In genomic region chr13:99354371-99354951, GRCh38 we compare ENCODE assay signal across 9 cellular contexts. TPM values are rescaled to one million over a fixed set of nuclear protein-coding genes. Genes with fewer than 3 reads are reported as not detected.
DNase-seq lines count a peak whose midpoint lies in the region; ATAC-seq and TF ChIP-seq lines count a peak whose summit lies in the region.
"Had no signal": no experiment of that assay in that cellular context is flagged by ENCODE, and none has a peak within 500 bp of the region (broad histone marks: within the 10 kb centered on the region; RNA-seq: fewer than 3 reads in every experiment).

No MANE protein-coding gene starts in this region.

- ATAC-seq in HG02610 (IDR thresholded peaks at IDR 0.05; ENCODE audit: unreplicated experiment) (peak; percentile 28), left lung (no peak)
- ATAC-seq in activated T-helper 17 cell treated with anti-CD3 and anti-CD28 coated beads, Interleukin-2, amount 50 U/mL, for 72 hours (replicated peaks), result peak; percentile 30
- ATAC-seq in naive thymus-derived CD8-positive, alpha-beta T cell, result no peak

- intact Hi-C loops in left lung (cut with DNase I), result no loop called here

- peaks cover 9 to 44% of the 10 kb centered on the region in 2 donors for H3K4me1 ChIP-seq in left lung

- H3K36me3 ChIP-seq in left lung, result peaks cover 0 to 41% of the 10 kb centered on the region in 2 donors

- H3K36me3 Mint-ChIP-seq in activated T-helper 17 cell treated with anti-CD3 and anti-CD28 coated beads, Interleukin-2, amount 50 U/mL, for 72 hours (ENCODE audit: low read depth), result peaks cover 70% of the 10 kb centered on the region
- H3K36me3 Mint-ChIP-seq in naive thymus-derived CD8-positive, alpha-beta T cell, result peaks cover 0 to 34% (median 28%) of the 10 kb centered on the region in 3 donors

- no peaks in the 10 kb centered on the region for H3K27me3 Mint-ChIP-seq in activated T-helper 17 cell treated with anti-CD3 and anti-CD28 coated beads, Interleukin-2, amount 50 U/mL, for 72 hours
- peaks cover 0 to 1% (median 0%) of the 10 kb centered on the region in 5 donors for H3K27me3 Mint-ChIP-seq in naive thymus-derived CD8-positive, alpha-beta T cell

- H3K4me3 Mint-ChIP-seq in activated T-helper 17 cell treated with anti-CD3 and anti-CD28 coated beads, Interleukin-2, amount 50 U/mL, for 72 hours, result peak overlapping the region; percentile 89
- H3K4me3 Mint-ChIP-seq in naive thymus-derived CD8-positive, alpha-beta T cell, result peak overlapping the region; percentile 36 to 86 (median 74)

- no peaks in the 10 kb centered on the region for H3K27me3 ChIP-seq in left lung

- peak overlapping the region in 1 of 2 donors; percentile 73 for H3K27ac ChIP-seq in left lung

- H3K9me3 ChIP-seq in left lung, result no peaks in the 10 kb centered on the region

- no peak for TF ChIP-seq CTCF in left lung (IDR thresholded peaks at IDR 0.05)

- peaks cover 4% of the 10 kb centered on the region for H3K9me3 Mint-ChIP-seq in activated T-helper 17 cell treated with anti-CD3 and anti-CD28 coated beads, Interleukin-2, amount 50 U/mL, for 72 hours
- no peaks in the 10 kb centered on the region for H3K9me3 Mint-ChIP-seq in naive thymus-derived CD8-positive, alpha-beta T cell

- peaks cover 83% of the 10 kb centered on the region for H3K4me1 Mint-ChIP-seq in activated T-helper 17 cell treated with anti-CD3 and anti-CD28 coated beads, Interleukin-2, amount 50 U/mL, for 72 hours
- peaks cover 68 to 98% (median 95%) of the 10 kb centered on the region in 4 donors for H3K4me1 Mint-ChIP-seq in naive thymus-derived CD8-positive, alpha-beta T cell

- H3K4me3 ChIP-seq in left lung, result no peak overlapping the region

- DNase-seq in ELR (ENCODE audit: low read depth) (peak; percentile 40), NCI-H524 treated with DMSO at 0.1 percent for 48 hours (lab: John Stamatoyannopoulos, UW) (no peak), left lung (no peak), DMS153 treated with DMSO at 0.1 percent for 48 hours (lab: John Stamatoyannopoulos, UW; ENCODE audit: unreplicated experiment) (no peak), NCI-H1105 treated with DMSO at 0.1 percent for 48 hours (lab: John Stamatoyannopoulos, UW) (no peak)
- DNase-seq in naive thymus-derived CD8-positive, alpha-beta T cell, result no peak
- DNase-seq: GOT3 had no signal

- peak overlapping the region; percentile 98 for H3K27ac Mint-ChIP-seq in activated T-helper 17 cell treated with anti-CD3 and anti-CD28 coated beads, Interleukin-2, amount 50 U/mL, for 72 hours
- H3K27ac Mint-ChIP-seq in naive thymus-derived CD8-positive, alpha-beta T cell, result peak overlapping the region; percentile 96 to 100 (median 99)

- POLR2A ChIA-PET in naive thymus-derived CD8-positive, alpha-beta T cell (lab: Charles Lee), result interaction anchor here (1.4 to 8.9 kb wide), 5 partner anchors 12 to 78 kb away, joined by 3 to 155 read pairs (median 56); no protein-coding TSS in a partner anchor

RNA-seq across cellular contexts. Expression of gene GPR183, which starts 47.3 kb away (rescaled TPM):
- 10 to 100 TPM; 92.4 to 95.1 TPM for total RNA-seq in activated T-helper 17 cell treated with anti-CD3 and anti-CD28 coated beads, Interleukin-2, amount 50 U/mL, for 72 hours
- total RNA-seq in naive thymus-derived CD8-positive, alpha-beta T cell, result 10 to 100 TPM in 1 of 2 experiments, 1 to 10 TPM in 1; 8.4 to 10.4 TPM
- polyA plus RNA-seq in naive thymus-derived CD8-positive, alpha-beta T cell, result 10 to 100 TPM in 2 of 3 donors, 1 to 10 TPM in 1; 9.2 to 35.5 (median 13.1) TPM
- 10 to 100 TPM in 1 of 2 donors, 1 to 10 TPM in 1; 7.4 to 10.9 TPM for total RNA-seq in left lung

Comparison
In these comparisons a context has a peak if more than half of its experiments do, and no peak if none do; other contexts are left out.
1. ATAC-seq: peak in HG02610 (single experiment) and activated T-helper 17 cell treated with anti-CD3 and anti-CD28 coated beads, Interleukin-2, amount 50 U/mL, for 72 hours (single experiment); none in naive thymus-derived CD8-positive, alpha-beta T cell (0 of 2) and left lung (single experiment).
2. RNA of gene GPR183, which starts 47.3 kb away (total RNA-seq): 92.4 to 95.1 TPM in activated T-helper 17 cell treated with anti-CD3 and anti-CD28 coated beads, Interleukin-2, amount 50 U/mL, for 72 hours; 7.4 to 10.9 TPM in left lung and 8.4 to 10.4 TPM in naive thymus-derived CD8-positive, alpha-beta T cell; every median in the first group is over 4 times any median in the second.